Comparison of ENCODE assay signal across 1 cellular context in genomic region chr6:138419766-138420165, GRCh38.
TF ChIP-seq lines count a peak whose summit lies in the region.

No MANE protein-coding gene starts in this region.

TF ChIP-seq in HepG2, 621 proteins besides CTCF, POLR2A, EP300 and RAD21 (continued from another document and continues in another):
- TF ChIP-seq ZBTB40 (IDR thresholded peaks at IDR 0.05) (no peak), ZBTB40 (CRISPR knock-in tag; IDR thresholded peaks at IDR 0.05) (no peak), AKAP8 (CRISPR knock-in tag; IDR thresholded peaks at IDR 0.05) (0 out of 2 replicates have a peak, but pooled peaks have one; percentile 25), RBM22 (optimal IDR thresholded peaks at IDR 0.05; ENCODE audit: low read length) (peak; percentile 82), ZC3H4 (CRISPR knock-in tag; IDR thresholded peaks at IDR 0.05; ENCODE audit: borderline replicate concordance) (no peak), ZNF512B (CRISPR knock-in tag; IDR thresholded peaks at IDR 0.05; ENCODE audit: borderline replicate concordance) (no peak; the same call in 1 of the 2 replicates), HMGXB3 (CRISPR knock-in tag; IDR thresholded peaks at IDR 0.05; ENCODE audit: borderline replicate concordance) (no peak), NFATC3 (CRISPR knock-in tag; IDR thresholded peaks at IDR 0.05) (no peak), RARA (CRISPR knock-in tag; IDR thresholded peaks at IDR 0.05) (0 out of 2 replicates have a peak, but pooled peaks have one; percentile 36), ZFP36L1 (CRISPR knock-in tag; IDR thresholded peaks at IDR 0.05) (no peak), FOXK1 (CRISPR knock-in tag; IDR thresholded peaks at IDR 0.05; ENCODE audit: borderline replicate concordance, low read depth) (no peak), TBL1XR1 (IDR thresholded peaks at IDR 0.05; ENCODE audit: borderline replicate concordance, low read length, partially characterized antibody) (no peak), ZNF124 (CRISPR knock-in tag; IDR thresholded peaks at IDR 0.05) (no peak), PAX8 (CRISPR knock-in tag; IDR thresholded peaks at IDR 0.05; ENCODE audit: borderline replicate concordance) (no peak), ZNF703 (CRISPR knock-in tag; IDR thresholded peaks at IDR 0.05; ENCODE audit: borderline replicate concordance) (no peak), SIN3A (IDR thresholded peaks at IDR 0.05; ENCODE audit: borderline replicate concordance, low read depth, low read length) (no peak), MYC (CRISPR knock-in tag; IDR thresholded peaks at IDR 0.05; ENCODE audit: borderline replicate concordance) (no peak), DNMT1 (CRISPR knock-in tag; IDR thresholded peaks at IDR 0.05) (no peak), NR0B2 (CRISPR knock-in tag; IDR thresholded peaks at IDR 0.05) (no peak), TFDP1 (CRISPR knock-in tag; IDR thresholded peaks at IDR 0.05; ENCODE audit: borderline replicate concordance) (no peak), ZNF788 (CRISPR knock-in tag; IDR thresholded peaks at IDR 0.05; ENCODE audit: borderline replicate concordance) (no peak), ZKSCAN8 (CRISPR knock-in tag; IDR thresholded peaks at IDR 0.05; ENCODE audit: borderline replicate concordance) (no peak)
- TF ChIP-seq, protein P1, sequence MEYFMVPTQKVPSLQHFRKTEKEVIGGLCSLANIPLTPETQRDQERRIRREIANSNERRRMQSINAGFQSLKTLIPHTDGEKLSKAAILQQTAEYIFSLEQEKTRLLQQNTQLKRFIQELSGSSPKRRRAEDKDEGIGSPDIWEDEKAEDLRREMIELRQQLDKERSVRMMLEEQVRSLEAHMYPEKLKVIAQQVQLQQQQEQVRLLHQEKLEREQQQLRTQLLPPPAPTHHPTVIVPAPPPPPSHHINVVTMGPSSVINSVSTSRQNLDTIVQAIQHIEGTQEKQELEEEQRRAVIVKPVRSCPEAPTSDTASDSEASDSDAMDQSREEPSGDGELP (IDR thresholded peaks at IDR 0.05; ENCODE audit: borderline replicate concordance, low read depth), result no peak
- TF ChIP-seq, protein P2, sequence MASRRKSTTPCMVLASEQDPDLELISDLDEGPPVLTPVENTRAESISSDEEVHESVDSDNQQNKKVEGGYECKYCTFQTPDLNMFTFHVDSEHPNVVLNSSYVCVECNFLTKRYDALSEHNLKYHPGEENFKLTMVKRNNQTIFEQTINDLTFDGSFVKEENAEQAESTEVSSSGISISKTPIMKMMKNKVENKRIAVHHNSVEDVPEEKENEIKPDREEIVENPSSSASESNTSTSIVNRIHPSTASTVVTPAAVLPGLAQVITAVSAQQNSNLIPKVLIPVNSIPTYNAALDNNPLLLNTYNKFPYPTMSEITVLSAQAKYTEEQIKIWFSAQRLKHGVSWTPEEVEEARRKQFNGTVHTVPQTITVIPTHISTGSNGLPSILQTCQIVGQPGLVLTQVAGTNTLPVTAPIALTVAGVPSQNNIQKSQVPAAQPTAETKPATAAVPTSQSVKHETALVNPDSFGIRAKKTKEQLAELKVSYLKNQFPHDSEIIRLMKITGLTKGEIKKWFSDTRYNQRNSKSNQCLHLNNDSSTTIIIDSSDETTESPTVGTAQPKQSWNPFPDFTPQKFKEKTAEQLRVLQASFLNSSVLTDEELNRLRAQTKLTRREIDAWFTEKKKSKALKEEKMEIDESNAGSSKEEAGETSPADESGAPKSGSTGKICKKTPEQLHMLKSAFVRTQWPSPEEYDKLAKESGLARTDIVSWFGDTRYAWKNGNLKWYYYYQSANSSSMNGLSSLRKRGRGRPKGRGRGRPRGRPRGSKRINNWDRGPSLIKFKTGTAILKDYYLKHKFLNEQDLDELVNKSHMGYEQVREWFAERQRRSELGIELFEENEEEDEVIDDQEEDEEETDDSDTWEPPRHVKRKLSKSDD (CRISPR knock-in tag; IDR thresholded peaks at IDR 0.05; ENCODE audit: low read depth), result peak; percentile 19; the same call in 1 of the 2 replicates
- TF ChIP-seq, protein P3, sequence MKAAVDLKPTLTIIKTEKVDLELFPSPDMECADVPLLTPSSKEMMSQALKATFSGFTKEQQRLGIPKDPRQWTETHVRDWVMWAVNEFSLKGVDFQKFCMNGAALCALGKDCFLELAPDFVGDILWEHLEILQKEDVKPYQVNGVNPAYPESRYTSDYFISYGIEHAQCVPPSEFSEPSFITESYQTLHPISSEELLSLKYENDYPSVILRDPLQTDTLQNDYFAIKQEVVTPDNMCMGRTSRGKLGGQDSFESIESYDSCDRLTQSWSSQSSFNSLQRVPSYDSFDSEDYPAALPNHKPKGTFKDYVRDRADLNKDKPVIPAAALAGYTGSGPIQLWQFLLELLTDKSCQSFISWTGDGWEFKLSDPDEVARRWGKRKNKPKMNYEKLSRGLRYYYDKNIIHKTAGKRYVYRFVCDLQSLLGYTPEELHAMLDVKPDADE (CRISPR knock-in tag; IDR thresholded peaks at IDR 0.05), result no peak
- TF ChIP-seq, protein P4, sequence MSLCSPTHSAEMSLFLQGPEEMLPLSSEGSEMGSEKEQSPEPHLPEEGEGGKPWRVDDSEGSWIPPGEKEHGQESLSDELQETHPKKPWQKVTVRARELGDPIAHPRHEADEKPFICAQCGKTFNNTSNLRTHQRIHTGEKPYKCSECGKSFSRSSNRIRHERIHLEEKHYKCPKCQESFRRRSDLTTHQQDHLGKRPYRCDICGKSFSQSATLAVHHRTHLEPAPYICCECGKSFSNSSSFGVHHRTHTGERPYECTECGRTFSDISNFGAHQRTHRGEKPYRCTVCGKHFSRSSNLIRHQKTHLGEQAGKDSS (CRISPR knock-in tag; IDR thresholded peaks at IDR 0.05; ENCODE audit: borderline replicate concordance, low read depth), result no peak; the same call in 1 of the 2 replicates
